Comparison of ENCODE assay signal across 1 cellular context in the genomic region with DNA sequence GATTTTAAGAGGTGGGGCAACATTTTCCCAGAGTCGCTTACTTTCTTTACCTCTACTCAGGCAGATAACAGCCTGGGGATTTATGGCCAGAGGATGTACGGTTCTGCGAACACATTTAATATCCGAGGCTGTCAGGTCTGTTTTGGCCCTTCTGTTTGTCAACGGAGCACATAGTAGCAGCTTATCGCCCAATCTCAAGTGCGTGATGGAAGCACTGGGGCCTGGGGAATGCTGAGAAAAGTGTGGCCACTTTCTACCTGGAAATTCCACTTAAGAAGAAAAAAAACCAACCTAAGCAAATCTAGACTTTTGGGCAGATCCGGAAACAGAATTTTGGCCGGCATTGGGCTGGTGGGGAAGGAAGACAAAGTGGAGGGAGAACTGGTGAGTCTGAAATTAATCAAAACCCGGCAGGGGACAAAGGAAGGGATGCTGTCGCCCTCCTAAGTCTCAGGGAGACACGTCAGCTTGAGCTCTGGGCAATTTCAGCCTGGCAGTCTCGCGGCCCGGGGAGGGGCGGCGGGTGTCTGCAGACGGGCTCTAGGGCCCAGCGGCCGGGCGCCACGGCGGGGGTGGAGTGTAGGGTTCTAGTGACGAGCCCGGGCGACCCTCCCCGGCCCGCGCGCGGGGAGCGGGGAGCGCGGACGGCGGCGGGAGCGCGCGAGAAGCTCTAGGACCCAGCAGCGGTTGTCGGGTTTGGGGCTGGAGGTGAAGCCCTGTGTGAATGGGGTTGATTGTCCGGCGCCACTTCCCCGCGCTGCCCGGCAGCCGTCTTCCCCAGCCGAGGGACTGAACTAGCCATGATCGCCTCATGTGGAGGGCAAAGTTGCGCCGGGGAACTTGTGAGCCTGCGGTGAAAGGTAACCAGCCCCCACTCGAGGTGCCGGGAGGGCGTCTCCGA.
TF ChIP-seq lines count a peak whose summit lies in the region.

A gene with protein sequence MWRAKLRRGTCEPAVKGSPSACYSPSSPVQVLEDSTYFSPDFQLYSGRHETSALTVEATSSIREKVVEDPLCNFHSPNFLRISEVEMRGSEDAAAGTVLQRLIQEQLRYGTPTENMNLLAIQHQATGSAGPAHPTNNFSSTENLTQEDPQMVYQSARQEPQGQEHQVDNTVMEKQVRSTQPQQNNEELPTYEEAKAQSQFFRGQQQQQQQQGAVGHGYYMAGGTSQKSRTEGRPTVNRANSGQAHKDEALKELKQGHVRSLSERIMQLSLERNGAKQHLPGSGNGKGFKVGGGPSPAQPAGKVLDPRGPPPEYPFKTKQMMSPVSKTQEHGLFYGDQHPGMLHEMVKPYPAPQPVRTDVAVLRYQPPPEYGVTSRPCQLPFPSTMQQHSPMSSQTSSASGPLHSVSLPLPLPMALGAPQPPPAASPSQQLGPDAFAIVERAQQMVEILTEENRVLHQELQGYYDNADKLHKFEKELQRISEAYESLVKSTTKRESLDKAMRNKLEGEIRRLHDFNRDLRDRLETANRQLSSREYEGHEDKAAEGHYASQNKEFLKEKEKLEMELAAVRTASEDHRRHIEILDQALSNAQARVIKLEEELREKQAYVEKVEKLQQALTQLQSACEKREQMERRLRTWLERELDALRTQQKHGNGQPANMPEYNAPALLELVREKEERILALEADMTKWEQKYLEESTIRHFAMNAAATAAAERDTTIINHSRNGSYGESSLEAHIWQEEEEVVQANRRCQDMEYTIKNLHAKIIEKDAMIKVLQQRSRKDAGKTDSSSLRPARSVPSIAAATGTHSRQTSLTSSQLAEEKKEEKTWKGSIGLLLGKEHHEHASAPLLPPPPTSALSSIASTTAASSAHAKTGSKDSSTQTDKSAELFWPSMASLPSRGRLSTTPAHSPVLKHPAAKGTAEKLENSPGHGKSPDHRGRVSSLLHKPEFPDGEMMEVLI (plus strand): TSS at position 656 of the 901 bp plus-strand sequence. CDS start 156 bp downstream, at position 812.

TF ChIP-seq in K562, 482 proteins besides CTCF, POLR2A, EP300 and RAD21 (continued from another document and continues in another):
- TF ChIP-seq, protein P1, sequence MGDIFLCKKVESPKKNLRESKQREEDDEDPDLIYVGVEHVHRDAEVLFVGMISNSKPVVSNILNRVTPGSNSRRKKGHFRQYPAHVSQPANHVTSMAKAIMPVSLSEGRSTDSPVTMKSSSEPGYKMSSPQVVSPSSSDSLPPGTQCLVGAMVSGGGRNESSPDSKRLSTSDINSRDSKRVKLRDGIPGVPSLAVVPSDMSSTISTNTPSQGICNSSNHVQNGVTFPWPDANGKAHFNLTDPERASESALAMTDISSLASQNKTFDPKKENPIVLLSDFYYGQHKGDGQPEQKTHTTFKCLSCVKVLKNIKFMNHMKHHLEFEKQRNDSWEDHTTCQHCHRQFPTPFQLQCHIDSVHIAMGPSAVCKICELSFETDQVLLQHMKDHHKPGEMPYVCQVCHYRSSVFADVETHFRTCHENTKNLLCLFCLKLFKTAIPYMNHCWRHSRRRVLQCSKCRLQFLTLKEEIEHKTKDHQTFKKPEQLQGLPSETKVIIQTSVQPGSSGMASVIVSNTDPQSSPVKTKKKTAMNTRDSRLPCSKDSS (IDR thresholded peaks at IDR 0.05; ENCODE audit: low read depth, partially characterized antibody) = no peak
- TF ChIP-seq TSC22D4 (tag; IDR thresholded peaks at IDR 0.05) = no peak
- peak; percentile 38; the same call in 1 of the 2 replicates for TF ChIP-seq STAT5A (IDR thresholded peaks at IDR 0.05; ENCODE audit: borderline replicate concordance, low read length)
- TF ChIP-seq, protein P2, sequence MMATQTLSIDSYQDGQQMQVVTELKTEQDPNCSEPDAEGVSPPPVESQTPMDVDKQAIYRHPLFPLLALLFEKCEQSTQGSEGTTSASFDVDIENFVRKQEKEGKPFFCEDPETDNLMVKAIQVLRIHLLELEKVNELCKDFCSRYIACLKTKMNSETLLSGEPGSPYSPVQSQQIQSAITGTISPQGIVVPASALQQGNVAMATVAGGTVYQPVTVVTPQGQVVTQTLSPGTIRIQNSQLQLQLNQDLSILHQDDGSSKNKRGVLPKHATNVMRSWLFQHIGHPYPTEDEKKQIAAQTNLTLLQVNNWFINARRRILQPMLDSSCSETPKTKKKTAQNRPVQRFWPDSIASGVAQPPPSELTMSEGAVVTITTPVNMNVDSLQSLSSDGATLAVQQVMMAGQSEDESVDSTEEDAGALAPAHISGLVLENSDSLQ (IDR thresholded peaks at IDR 0.05) = peak; percentile 76
- peak; percentile 86 for TF ChIP-seq FOXM1 (IDR thresholded peaks at IDR 0.05; ENCODE audit: low read depth)
- TF ChIP-seq FOXM1 (CRISPR knock-in tag; IDR thresholded peaks at IDR 0.05; ENCODE audit: low read depth) = no peak
- peak; percentile 23 for TF ChIP-seq TAF9B (IDR thresholded peaks at IDR 0.05; ENCODE audit: partially characterized antibody)
- no peak for TF ChIP-seq EHMT2 (IDR thresholded peaks at IDR 0.05)
- TF ChIP-seq KDM2B (CRISPR knock-in tag; IDR thresholded peaks at IDR 0.05) = no peak
- TF ChIP-seq MCM3 (IDR thresholded peaks at IDR 0.05) = no peak
- TF ChIP-seq HMBOX1 (IDR thresholded peaks at IDR 0.05) = 0 out of 2 replicates have a peak, but pooled peaks have one; percentile 12
- TF ChIP-seq SMAD4 (CRISPR knock-in tag; conservative IDR thresholded peaks at IDR 0.05) = peak; percentile 95
- peak; percentile 75 for TF ChIP-seq E2F3 (CRISPR knock-in tag; IDR thresholded peaks at IDR 0.05)
- no peak for TF ChIP-seq ZNF561 (CRISPR knock-in tag; conservative IDR thresholded peaks at IDR 0.05)
- TF ChIP-seq, protein P3, sequence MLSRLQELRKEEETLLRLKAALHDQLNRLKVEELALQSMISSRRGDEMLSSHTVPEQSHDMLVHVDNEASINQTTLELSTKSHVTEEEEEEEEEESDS (CRISPR knock-in tag; IDR thresholded peaks at IDR 0.05) = no peak
- no peak for TF ChIP-seq ESRRB (CRISPR knock-in tag; IDR thresholded peaks at IDR 0.05; ENCODE audit: borderline replicate concordance)
- TF ChIP-seq, protein P4, sequence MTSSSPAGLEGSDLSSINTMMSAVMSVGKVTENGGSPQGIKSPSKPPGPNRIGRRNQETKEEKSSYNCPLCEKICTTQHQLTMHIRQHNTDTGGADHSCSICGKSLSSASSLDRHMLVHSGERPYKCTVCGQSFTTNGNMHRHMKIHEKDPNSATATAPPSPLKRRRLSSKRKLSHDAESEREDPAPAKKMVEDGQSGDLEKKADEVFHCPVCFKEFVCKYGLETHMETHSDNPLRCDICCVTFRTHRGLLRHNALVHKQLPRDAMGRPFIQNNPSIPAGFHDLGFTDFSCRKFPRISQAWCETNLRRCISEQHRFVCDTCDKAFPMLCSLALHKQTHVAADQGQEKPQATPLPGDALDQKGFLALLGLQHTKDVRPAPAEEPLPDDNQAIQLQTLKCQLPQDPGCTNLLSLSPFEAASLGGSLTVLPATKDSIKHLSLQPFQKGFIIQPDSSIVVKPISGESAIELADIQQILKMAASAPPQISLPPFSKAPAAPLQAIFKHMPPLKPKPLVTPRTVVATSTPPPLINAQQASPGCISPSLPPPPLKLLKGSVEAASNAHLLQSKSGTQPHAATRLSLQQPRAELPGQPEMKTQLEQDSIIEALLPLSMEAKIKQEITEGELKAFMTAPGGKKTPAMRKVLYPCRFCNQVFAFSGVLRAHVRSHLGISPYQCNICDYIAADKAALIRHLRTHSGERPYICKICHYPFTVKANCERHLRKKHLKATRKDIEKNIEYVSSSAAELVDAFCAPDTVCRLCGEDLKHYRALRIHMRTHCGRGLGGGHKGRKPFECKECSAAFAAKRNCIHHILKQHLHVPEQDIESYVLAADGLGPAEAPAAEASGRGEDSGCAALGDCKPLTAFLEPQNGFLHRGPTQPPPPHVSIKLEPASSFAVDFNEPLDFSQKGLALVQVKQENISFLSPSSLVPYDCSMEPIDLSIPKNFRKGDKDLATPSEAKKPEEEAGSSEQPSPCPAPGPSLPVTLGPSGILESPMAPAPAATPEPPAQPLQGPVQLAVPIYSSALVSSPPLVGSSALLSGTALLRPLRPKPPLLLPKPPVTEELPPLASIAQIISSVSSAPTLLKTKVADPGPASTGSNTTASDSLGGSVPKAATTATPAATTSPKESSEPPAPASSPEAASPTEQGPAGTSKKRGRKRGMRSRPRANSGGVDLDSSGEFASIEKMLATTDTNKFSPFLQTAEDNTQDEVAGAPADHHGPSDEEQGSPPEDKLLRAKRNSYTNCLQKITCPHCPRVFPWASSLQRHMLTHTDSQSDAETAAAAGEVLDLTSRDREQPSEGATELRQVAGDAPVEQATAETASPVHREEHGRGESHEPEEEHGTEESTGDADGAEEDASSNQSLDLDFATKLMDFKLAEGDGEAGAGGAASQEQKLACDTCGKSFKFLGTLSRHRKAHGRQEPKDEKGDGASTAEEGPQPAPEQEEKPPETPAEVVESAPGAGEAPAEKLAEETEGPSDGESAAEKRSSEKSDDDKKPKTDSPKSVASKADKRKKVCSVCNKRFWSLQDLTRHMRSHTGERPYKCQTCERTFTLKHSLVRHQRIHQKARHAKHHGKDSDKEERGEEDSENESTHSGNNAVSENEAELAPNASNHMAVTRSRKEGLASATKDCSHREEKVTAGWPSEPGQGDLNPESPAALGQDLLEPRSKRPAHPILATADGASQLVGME (CRISPR knock-in tag; IDR thresholded peaks at IDR 0.05) = 0 out of 2 replicates have a peak, but pooled peaks have one; percentile 57
- TF ChIP-seq ZSCAN32 (CRISPR knock-in tag; IDR thresholded peaks at IDR 0.05) = no peak
- TF ChIP-seq SIRT6 (IDR thresholded peaks at IDR 0.05; ENCODE audit: low read depth, low read length) = no peak
- TF ChIP-seq POLR3A (IDR thresholded peaks at IDR 0.05; ENCODE audit: borderline replicate concordance, extremely low read depth, insufficient read depth, insufficient read length) = no peak
- no peak for TF ChIP-seq PCBP2 (IDR thresholded peaks at IDR 0.05; ENCODE audit: low read depth, low read length, poor library complexity, severe bottlenecking)
- TF ChIP-seq ZNF165 (CRISPR knock-in tag; IDR thresholded peaks at IDR 0.05; ENCODE audit: borderline replicate concordance) = no peak
- no peak for TF ChIP-seq SRSF1 (IDR thresholded peaks at IDR 0.05; ENCODE audit: low read depth, low read length)
- no peak for TF ChIP-seq RUNX1 (IDR thresholded peaks at IDR 0.05; ENCODE audit: low read depth)
- TF ChIP-seq TRIM28 (IDR thresholded peaks at IDR 0.05) = no peak
- no peak for TF ChIP-seq SMARCA5 (IDR thresholded peaks at IDR 0.05)
- no peak for TF ChIP-seq TGIF2 (CRISPR knock-in tag; IDR thresholded peaks at IDR 0.05)
- peak; percentile 70; the same call in 1 of the 2 replicates for TF ChIP-seq ARID1B (IDR thresholded peaks at IDR 0.05)
- no peak; the same call in 1 of the 2 replicates for TF ChIP-seq BACH1 (tag; IDR thresholded peaks at IDR 0.05)
- TF ChIP-seq FOS (IDR thresholded peaks at IDR 0.05; ENCODE audit: extremely low read depth, insufficient read length) = no peak
- TF ChIP-seq SMARCE1 (IDR thresholded peaks at IDR 0.05) = peak; percentile 52; the same call in 1 of the 2 replicates
- TF ChIP-seq CAMTA2 (CRISPR knock-in tag; conservative IDR thresholded peaks at IDR 0.05) = no peak
- TF ChIP-seq GABPA (tag; conservative IDR thresholded peaks at IDR 0.05; ENCODE audit: low read depth) = peak; percentile 61
- TF ChIP-seq, protein P5, sequence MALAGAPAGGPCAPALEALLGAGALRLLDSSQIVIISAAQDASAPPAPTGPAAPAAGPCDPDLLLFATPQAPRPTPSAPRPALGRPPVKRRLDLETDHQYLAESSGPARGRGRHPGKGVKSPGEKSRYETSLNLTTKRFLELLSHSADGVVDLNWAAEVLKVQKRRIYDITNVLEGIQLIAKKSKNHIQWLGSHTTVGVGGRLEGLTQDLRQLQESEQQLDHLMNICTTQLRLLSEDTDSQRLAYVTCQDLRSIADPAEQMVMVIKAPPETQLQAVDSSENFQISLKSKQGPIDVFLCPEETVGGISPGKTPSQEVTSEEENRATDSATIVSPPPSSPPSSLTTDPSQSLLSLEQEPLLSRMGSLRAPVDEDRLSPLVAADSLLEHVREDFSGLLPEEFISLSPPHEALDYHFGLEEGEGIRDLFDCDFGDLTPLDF (CRISPR knock-in tag; IDR thresholded peaks at IDR 0.05) = no peak
- TF ChIP-seq XRCC5 (IDR thresholded peaks at IDR 0.05; ENCODE audit: low read depth, low read length) = peak; percentile 83
- no peak for TF ChIP-seq TFAM (CRISPR knock-in tag; conservative IDR thresholded peaks at IDR 0.05)
- TF ChIP-seq CLOCK (CRISPR knock-in tag; IDR thresholded peaks at IDR 0.05; ENCODE audit: borderline replicate concordance) = no peak
- no peak for TF ChIP-seq THRAP3 (IDR thresholded peaks at IDR 0.05; ENCODE audit: borderline replicate concordance)
- TF ChIP-seq ZNF212 (CRISPR knock-in tag; IDR thresholded peaks at IDR 0.05) = no peak
- TF ChIP-seq DPF2 (IDR thresholded peaks at IDR 0.05) = no peak; the same call in none of the 2 replicates
- TF ChIP-seq, protein P6, sequence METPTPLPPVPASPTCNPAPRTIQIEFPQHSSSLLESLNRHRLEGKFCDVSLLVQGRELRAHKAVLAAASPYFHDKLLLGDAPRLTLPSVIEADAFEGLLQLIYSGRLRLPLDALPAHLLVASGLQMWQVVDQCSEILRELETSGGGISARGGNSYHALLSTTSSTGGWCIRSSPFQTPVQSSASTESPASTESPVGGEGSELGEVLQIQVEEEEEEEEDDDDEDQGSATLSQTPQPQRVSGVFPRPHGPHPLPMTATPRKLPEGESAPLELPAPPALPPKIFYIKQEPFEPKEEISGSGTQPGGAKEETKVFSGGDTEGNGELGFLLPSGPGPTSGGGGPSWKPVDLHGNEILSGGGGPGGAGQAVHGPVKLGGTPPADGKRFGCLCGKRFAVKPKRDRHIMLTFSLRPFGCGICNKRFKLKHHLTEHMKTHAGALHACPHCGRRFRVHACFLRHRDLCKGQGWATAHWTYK (CRISPR knock-in tag; IDR thresholded peaks at IDR 0.05) = no peak
